1 cellular context compared by ENCODE assay signal in genomic region chr12:71503579-71504470, GRCh38.
TF ChIP-seq lines count a peak whose summit lies in the region.

No MANE protein-coding gene starts in this region.

TF ChIP-seq in GM12878, 131 proteins besides CTCF, POLR2A, EP300 and RAD21 (continued from another document):
- no peak for TF ChIP-seq CUX1 (IDR thresholded peaks at IDR 0.05; ENCODE audit: insufficient replicate concordance, low read depth, low read length)
